In genomic region chr19:32652331-32652730, GRCh38 we compare ENCODE assay signal across 7 cellular contexts. TPM values are rescaled to one million over a fixed set of nuclear protein-coding genes. Genes with fewer than 3 reads are reported as not detected.
DNase-seq lines count a peak whose midpoint lies in the region; ATAC-seq and TF ChIP-seq lines count a peak whose summit lies in the region.
"Not testable (repeated sequence)": the region's sequence is repeated elsewhere in the genome, so short reads cannot be mapped to it uniquely, and the experiment has no call there.

No MANE protein-coding gene starts in this region.

- H3K27me3 ChIP-seq in HUES6 (ENCODE audit: control insufficient read depth, insufficient read depth, low read length); heart right ventricle; transverse colon: not testable (repeated sequence)

- not testable (repeated sequence) for H3K9ac ChIP-seq in HUES6 (ENCODE audit: low read length)

- H3K4me1 Mint-ChIP-seq in Calu3 (ENCODE audit: low read depth, unreplicated experiment), result peaks cover 17% of the 10 kb centered on the region
- H3K4me1 Mint-ChIP-seq in mesothelial cell of epicardium, result peaks cover 15% of the 10 kb centered on the region
- H3K4me1 Mint-ChIP-seq in stimulated activated effector memory CD8-positive, alpha-beta T cell treated with anti-CD3 and anti-CD28 coated beads, Interleukin-12 subunit alpha, Interleukin-12 subunit beta, amount 100 ng/mL, for 72 hours, result not testable (repeated sequence)

- not testable (repeated sequence) for H3K4me3 Mint-ChIP-seq in Calu3 (ENCODE audit: low read depth, unreplicated experiment); mesothelial cell of epicardium; stimulated activated effector memory CD8-positive, alpha-beta T cell treated with anti-CD3 and anti-CD28 coated beads, Interleukin-12 subunit alpha, Interleukin-12 subunit beta, amount 100 ng/mL, for 72 hours

- not testable (repeated sequence) for TF ChIP-seq CTCF in Calu3 (IDR thresholded peaks at IDR 0.05; ENCODE audit: unreplicated experiment); heart right ventricle (IDR thresholded peaks at IDR 0.05); mesothelial cell of epicardium (IDR thresholded peaks at IDR 0.05; ENCODE audit: unreplicated experiment); transverse colon (IDR thresholded peaks at IDR 0.05)

- TF ChIP-seq POLR2A in transverse colon (IDR thresholded peaks at IDR 0.05), result not testable (repeated sequence)

- H3K36me3 ChIP-seq in HUES6 (ENCODE audit: control insufficient read depth, insufficient read depth, low read length) (peaks cover 33% of the 10 kb centered on the region), heart right ventricle (peaks cover 0 to 73% (median 13%) of the 10 kb centered on the region in 9 donors), transverse colon (peaks cover 0 to 23% (median 9%) of the 10 kb centered on the region in 4 donors)

- 92% methylated on average over 13 of the region's 13 CpGs for WGBS in heart right ventricle, 2 donors
- WGBS in transverse colon (ENCODE audit: low coverage in 1 of 2), 2 donors, result 86 to 91% methylated on average over 7 to 13 of the region's 13 CpGs

- CTCF ChIA-PET in Calu3 (lab: Charles Lee), result not testable (repeated sequence)

- not testable (repeated sequence) for DNase-seq in Calu3; caudate nucleus (lab: John Stamatoyannopoulos, UW); heart right ventricle; mesothelial cell of epicardium (ENCODE audit: low spot score in 2 of 2, unreplicated experiment in 2 of 2); stimulated activated effector memory CD8-positive, alpha-beta T cell treated with anti-CD3 and anti-CD28 coated beads, Interleukin-12 subunit alpha, Interleukin-12 subunit beta, amount 100 ng/mL, for 72 hours (ENCODE audit: low spot score in 2 of 2); transverse colon

- in situ Hi-C loops in transverse colon (cut with MboI; ENCODE audit: low pct_ligation_motif_present in 1 of 4, low pct_unique_long_range_greater_than_20kb in 1 of 4, low sequenced_read_pairs in 3 of 4), result not testable (repeated sequence)

- not testable (repeated sequence) for BruUV-seq in Calu3 (replicated peaks; lab: Mats Ljungman, UMichigan)

- H3K36me3 Mint-ChIP-seq in Calu3 (ENCODE audit: insufficient read depth, unreplicated experiment), result peaks cover 35% of the 10 kb centered on the region
- H3K36me3 Mint-ChIP-seq in mesothelial cell of epicardium, result peaks cover 25% of the 10 kb centered on the region
- H3K36me3 Mint-ChIP-seq in stimulated activated effector memory CD8-positive, alpha-beta T cell treated with anti-CD3 and anti-CD28 coated beads, Interleukin-12 subunit alpha, Interleukin-12 subunit beta, amount 100 ng/mL, for 72 hours, result peaks cover 70% of the 10 kb centered on the region

- peak overlapping the region; percentile 5 for H3K27ac Mint-ChIP-seq in Calu3 (ENCODE audit: unreplicated experiment)
- peak overlapping the region; percentile 82 for H3K27ac Mint-ChIP-seq in mesothelial cell of epicardium
- peak overlapping the region; percentile 74 for H3K27ac Mint-ChIP-seq in stimulated activated effector memory CD8-positive, alpha-beta T cell treated with anti-CD3 and anti-CD28 coated beads, Interleukin-12 subunit alpha, Interleukin-12 subunit beta, amount 100 ng/mL, for 72 hours

- H3K9me3 ChIP-seq in HUES6 (ENCODE audit: control insufficient read depth, insufficient read depth, low read depth, low read length); heart right ventricle; transverse colon: not testable (repeated sequence)

- H3K27ac ChIP-seq in HUES6 (ENCODE audit: low read depth, low read length) (peak overlapping the region; percentile 36; the same call in 1 of the 2 replicates), caudate nucleus (ENCODE audit: low read depth, low read length) (peak overlapping the region; percentile 58), heart right ventricle (peak overlapping the region; percentile 0 to 76 (median 59)), transverse colon (peak overlapping the region; percentile 37 to 64 (median 56))

- not testable (repeated sequence) for H3K4me1 ChIP-seq in HUES6 (ENCODE audit: control insufficient read depth, insufficient read depth, low read length)
- H3K4me1 ChIP-seq in heart right ventricle, result peaks cover 2 to 43% (median 23%) of the 10 kb centered on the region in 9 donors
- H3K4me1 ChIP-seq in transverse colon, result peaks cover 9 to 29% (median 15%) of the 10 kb centered on the region in 4 donors

- not testable (repeated sequence) for H3K27me3 Mint-ChIP-seq in Calu3 (ENCODE audit: unreplicated experiment); mesothelial cell of epicardium (ENCODE audit: low read depth)

- H3K9me3 Mint-ChIP-seq in Calu3 (ENCODE audit: low read depth, unreplicated experiment); mesothelial cell of epicardium; stimulated activated effector memory CD8-positive, alpha-beta T cell treated with anti-CD3 and anti-CD28 coated beads, Interleukin-12 subunit alpha, Interleukin-12 subunit beta, amount 100 ng/mL, for 72 hours: not testable (repeated sequence)

- intact Hi-C loops in Calu3 (cut with micrococcal nuclease; ENCODE audit: unreplicated experiment); heart right ventricle (cut with DNase I); transverse colon (cut with DNase I; ENCODE audit: low total_unique reads): not testable (repeated sequence)

- ATAC-seq in heart right ventricle; stimulated activated effector memory CD8-positive, alpha-beta T cell treated with anti-CD3 and anti-CD28 coated beads, Interleukin-12 subunit alpha, Interleukin-12 subunit beta, amount 100 ng/mL, for 72 hours: not testable (repeated sequence)

- not testable (repeated sequence) for TF ChIP-seq EP300 in transverse colon (IDR thresholded peaks at IDR 0.05; ENCODE audit: low read depth)

- H3K4me3 ChIP-seq in HUES6 (ENCODE audit: low read depth, low read length); heart right ventricle; transverse colon: not testable (repeated sequence)

RNA-seq across cellular contexts. Expression of gene ANKRD27, which starts 22.6 kb away (rescaled TPM):
- total RNA-seq in Calu3 (2022), result 40.8 and 41.2 TPM in 2 replicates
- 10 to 100 TPM; 16.6 to 24.5 (median 20.0) TPM for total RNA-seq in heart right ventricle
- 10 to 100 TPM in 1 of 2 donors, 1 to 10 TPM in 1; 7.6 to 10.1 TPM for polyA plus RNA-seq in heart right ventricle
- 30.9 to 33.3 TPM (median 31.8 TPM) in 3 replicates for total RNA-seq in mesothelial cell of epicardium
- 10 to 100 TPM; 14.7 to 44.3 (median 34.6) TPM for total RNA-seq in transverse colon

RNA-seq across cellular contexts. Expression of gene RGS9BP, which starts 23.3 kb away (rescaled TPM):
- total RNA-seq in Calu3 (2022), result 0.28 and 0.71 TPM in 2 replicates
- 10 to 100 TPM in 1 of 10 donors, 1 to 10 TPM in 9; 1.7 to 13.5 (median 4.8) TPM for total RNA-seq in heart right ventricle
- polyA plus RNA-seq in heart right ventricle, result 1 to 10 TPM in 1 of 2 donors, under 1 TPM in 1; 0.43 to 2.6 TPM
- 0.11 to 0.38 TPM (median 0.29 TPM) in 3 replicates for total RNA-seq in mesothelial cell of epicardium
- total RNA-seq in transverse colon, result under 1 TPM in 3 of 4 donors, not detected in 1; 0.14 to 0.60 (median 0.16) TPM

RNA-seq across cellular contexts. Expression of gene NUDT19, which starts 39.3 kb away (rescaled TPM):
- total RNA-seq in Calu3 (2022), result 20.3 and 21.1 TPM in 2 replicates
- 10 to 100 TPM; 16.1 to 27.7 (median 20.5) TPM for total RNA-seq in heart right ventricle
- 10 to 100 TPM in 1 of 2 donors, 1 to 10 TPM in 1; 9.1 to 10.0 TPM for polyA plus RNA-seq in heart right ventricle
- 13.3 to 14.2 TPM (median 14.0 TPM) in 3 replicates for total RNA-seq in mesothelial cell of epicardium
- 10 to 100 TPM in 3 of 4 donors, 1 to 10 TPM in 1; 4.2 to 15.2 (median 12.8) TPM for total RNA-seq in transverse colon

Comparison
In these comparisons a context has a peak if more than half of its experiments do, and no peak if none do; other contexts are left out.
1. H3K27ac Mint-ChIP-seq: peak in every context shown above with its lines; median percentile 82 in mesothelial cell of epicardium; 74 in stimulated activated effector memory CD8-positive, alpha-beta T cell treated with anti-CD3 and anti-CD28 coated beads, Interleukin-12 subunit alpha, Interleukin-12 subunit beta, amount 100 ng/mL, for 72 hours; 5 in Calu3.